ENCODE assay signal across 24 cellular contexts in genomic region chr12:119476951-119477350, GRCh38.
DNase-seq lines count a peak whose midpoint lies in the region; ATAC-seq, FAIRE-seq and TF ChIP-seq lines count a peak whose summit lies in the region.
"Had no signal": no experiment of that assay in that cellular context is flagged by ENCODE, and none has a peak within 500 bp of the region (broad histone marks: within the 10 kb centered on the region; RNA-seq: fewer than 3 reads in every experiment).

No MANE protein-coding gene starts in this region.

- FAIRE-seq in K562 (lab: Jason Lieb, UNC): no peak
- FAIRE-seq: A549, GM12891, GM19239 had no signal

- POLR2A ChIA-PET in HCT116 (lab: Charles Lee): no interaction called here
- POLR2A ChIA-PET in K562 (lab: Yijun Ruan, JAX): interaction anchor here (1.6 kb wide), 1 partner anchor 15 kb away, joined by 3 read pairs; no protein-coding TSS in a partner anchor

- TF ChIP-seq EP300 in K562 (IDR thresholded peaks at IDR 0.05; ENCODE audit: low read length): no peak

- H3K27ac Mint-ChIP-seq in neural crest cell (ENCODE audit: unreplicated experiment): peak overlapping the region; percentile 54
- H3K27ac Mint-ChIP-seq: B cell; CD4-positive, alpha-beta T cell; CD8-positive, alpha-beta T cell had no signal

- no peaks in the 10 kb centered on the region for H3K36me3 Mint-ChIP-seq in neural crest cell (ENCODE audit: low read depth)
- H3K36me3 Mint-ChIP-seq: CD8-positive, alpha-beta T cell had no signal

- in situ Hi-C loops in K562 (cut with MboI): no loop called here

- no peak overlapping the region for H3K27ac ChIP-seq in HCT116 (ENCODE audit: low read depth, low read length)
- H3K27ac ChIP-seq in K562 (ENCODE audit: extremely low read depth, low read depth, low read length): no peak overlapping the region
- H3K27ac ChIP-seq in effector memory CD4-positive, alpha-beta T cell (ENCODE audit: insufficient read depth, low read length, poor library complexity, severe bottlenecking): no peak overlapping the region
- H3K27ac ChIP-seq: 22Rv1; A549; BLaER1 treated with 17β-estradiol and CSF1 and Interleukin-3, amounts not matched to agents 10 nM and 100 nM; C4-2B had no signal

- H3K9ac ChIP-seq in HCT116 (ENCODE audit: low read length): no peak overlapping the region
- H3K9ac ChIP-seq in K562 (ENCODE audit: insufficient read depth in 1 of 2, low read depth in 2 of 2, low read length in 2 of 2): no peak overlapping the region
- H3K9ac ChIP-seq: BLaER1 treated with 17β-estradiol and CSF1 and Interleukin-3, amounts not matched to agents 10 nM and 100 nM had no signal

- H3K4me3 Mint-ChIP-seq in neural crest cell: no peak overlapping the region
- H3K4me3 Mint-ChIP-seq: B cell; CD4-positive, alpha-beta T cell; CD8-positive, alpha-beta T cell had no signal

- 0% methylated on average over 3 of the region's 3 CpGs for WGBS in K562 (ENCODE audit: insufficient coverage, low coverage, missing lambda C conversion rate)

- no peaks in the 10 kb centered on the region for H3K4me1 Mint-ChIP-seq in neural crest cell
- H3K4me1 Mint-ChIP-seq: B cell had no signal

- ATAC-seq in HCT116 (no peak), K562 (no peak)
- ATAC-seq: A549; CD8-positive, alpha-beta T cell had no signal

- RAD21 ChIA-PET in HCT116 (lab: Charles Lee; ENCODE audit: low non-redundant PET in 1 of 2, low total read pairs in 2 of 2, uncharacterized antibody in 2 of 2, unreplicated experiment in 2 of 2): no interaction called here

- H3K79me2 ChIP-seq in HCT116 (ENCODE audit: insufficient read depth, low read length): no peaks in the 10 kb centered on the region
- H3K79me2 ChIP-seq in K562 (ENCODE audit: control insufficient read depth, insufficient read depth, low read length): no peaks in the 10 kb centered on the region

- no peak overlapping the region for H3K4me3 ChIP-seq in HCT116 (replicated peaks in 1 of 2; ENCODE audit: low read depth in 1 of 2, low read length in 2 of 2)
- no peak overlapping the region for H3K4me3 ChIP-seq in K562
- H3K4me3 ChIP-seq in effector memory CD4-positive, alpha-beta T cell (ENCODE audit: insufficient read depth, low read depth, low read length, poor library complexity, severe bottlenecking): no peak overlapping the region
- H3K4me3 ChIP-seq: A549; BLaER1 treated with 17β-estradiol and CSF1 and Interleukin-3, amounts not matched to agents 10 nM and 100 nM had no signal

- no peak overlapping the region for H3K4me2 ChIP-seq in HCT116 (ENCODE audit: low read length)
- no peak overlapping the region for H3K4me2 ChIP-seq in K562 (ENCODE audit: insufficient read depth, low read length)
- H3K4me2 ChIP-seq: A549; BLaER1 treated with 17β-estradiol and CSF1 and Interleukin-3, amounts not matched to agents 10 nM and 100 nM had no signal

- no peak for TF ChIP-seq CTCF in HCT116 (IDR thresholded peaks at IDR 0.05 in 2 of 3, conservative IDR thresholded peaks at IDR 0.05 in 1 of 3; ENCODE audit: borderline replicate concordance in 1 of 3, insufficient read depth in 1 of 3, low read depth in 2 of 3, low read length in 2 of 3)
- TF ChIP-seq CTCF in K562 (IDR thresholded peaks at IDR 0.05 in 2 of 3, conservative IDR thresholded peaks at IDR 0.05 in 1 of 3; ENCODE audit: insufficient read depth in 2 of 3, low read depth in 1 of 3, low read length in 3 of 3): no peak
- no peak for TF ChIP-seq CTCF in neural crest cell (conservative IDR thresholded peaks at IDR 0.05)

- H3K36me3 ChIP-seq in HCT116 (ENCODE audit: control insufficient read depth in 1 of 2, insufficient read depth in 2 of 2, low read length in 2 of 2) (no peaks in the 10 kb centered on the region), K562 (ENCODE audit: control insufficient read depth, insufficient read depth, low read length) (no peaks in the 10 kb centered on the region)
- H3K36me3 ChIP-seq in effector memory CD4-positive, alpha-beta T cell (ENCODE audit: control insufficient read depth, insufficient read depth, low read length): no peaks in the 10 kb centered on the region
- H3K36me3 ChIP-seq: BLaER1 treated with 17β-estradiol and CSF1 and Interleukin-3, amounts not matched to agents 10 nM and 100 nM had no signal

- H3K9me3 Mint-ChIP-seq in neural crest cell: no peaks in the 10 kb centered on the region
- H3K9me3 Mint-ChIP-seq: CD4-positive, alpha-beta T cell had no signal

- H3K4me1 ChIP-seq in HCT116 (ENCODE audit: control insufficient read depth in 1 of 2, insufficient read depth in 2 of 2, low read length in 2 of 2) (no peaks in the 10 kb centered on the region), K562 (replicated peaks in 1 of 2; ENCODE audit: control insufficient read depth in 2 of 2, insufficient read depth in 2 of 2, low read length in 2 of 2) (no peaks in the 10 kb centered on the region)
- no peaks in the 10 kb centered on the region for H3K4me1 ChIP-seq in effector memory CD4-positive, alpha-beta T cell (ENCODE audit: control insufficient read depth, insufficient read depth, low read length, poor library complexity, severe bottlenecking)
- H3K4me1 ChIP-seq: A549; BLaER1 treated with 17β-estradiol and CSF1 and Interleukin-3, amounts not matched to agents 10 nM and 100 nM had no signal

- TF ChIP-seq POLR2A in HCT116 (IDR thresholded peaks at IDR 0.05; ENCODE audit: borderline replicate concordance, extremely low read depth, insufficient read depth, insufficient read length) (no peak), K562 (conservative IDR thresholded peaks at IDR 0.05) (no peak)

- H2AFZ ChIP-seq in HCT116 (ENCODE audit: low read depth, low read length, poor library complexity, severe bottlenecking): no peak overlapping the region
- no peak overlapping the region for H2AFZ ChIP-seq in K562 (ENCODE audit: low read depth, low read length)

- no peaks in the 10 kb centered on the region for H3K9me2 ChIP-seq in HCT116 (ENCODE audit: insufficient read depth)

- no TSS peak for BruUV-seq in HCT116 (replicated peaks; lab: Mats Ljungman, UMichigan)
- no TSS peak for BruUV-seq in K562 (replicated peaks; lab: Mats Ljungman, UMichigan)

- TF ChIP-seq RAD21 in HCT116 (IDR thresholded peaks at IDR 0.05; ENCODE audit: low read depth): no peak
- no peak for TF ChIP-seq RAD21 in K562 (CRISPR knock-in tag; conservative IDR thresholded peaks at IDR 0.05 in 1 of 2, IDR thresholded peaks at IDR 0.05 in 1 of 2)

- H3K9me1 ChIP-seq in K562 (ENCODE audit: control insufficient read depth, insufficient read depth, low read length): no peaks in the 10 kb centered on the region

- H3K27me3 Mint-ChIP-seq in neural crest cell (ENCODE audit: low read depth): peaks cover 29% of the 10 kb centered on the region

- H3K27me3 ChIP-seq in HCT116 (ENCODE audit: insufficient read depth, low read length) (peaks cover 19% of the 10 kb centered on the region; the same call in 1 of the 2 replicates), K562 (ENCODE audit: control insufficient read depth in 2 of 2, insufficient read depth in 2 of 2, low read length in 2 of 2) (no peaks in the 10 kb centered on the region)
- H3K27me3 ChIP-seq in effector memory CD4-positive, alpha-beta T cell (replicated peaks; ENCODE audit: control insufficient read depth, insufficient read depth, low read length, poor library complexity, severe bottlenecking): no peaks in the 10 kb centered on the region
- H3K27me3 ChIP-seq: BLaER1 treated with 17β-estradiol and CSF1 and Interleukin-3, amounts not matched to agents 10 nM and 100 nM had no signal

- peak; percentile 9 for DNase-seq in DMS53 (lab: John Stamatoyannopoulos, UW)
- DNase-seq in DMS53 treated with DMSO at 0.1 percent for 48 hours (lab: John Stamatoyannopoulos, UW; ENCODE audit: unreplicated experiment): no peak
- no peak for DNase-seq in HCT116 (ENCODE audit: low read depth, low spot score)
- DNase-seq in K562 (ENCODE audit: extremely low read depth in 1 of 4, low spot score in 3 of 4): no peak
- DNase-seq in neural crest cell (ENCODE audit: low read depth, low spot score): no peak
- DNase-seq in COLO668 (lab: John Stamatoyannopoulos, UW; ENCODE audit: unreplicated experiment): no peak
- DNase-seq in effector memory CD4-positive, alpha-beta T cell: no peak
- DNase-seq: AML-193; CD4-positive, alpha-beta T cell; CD8-positive, alpha-beta T cell; COR-L47; DMS 273 treated with DMSO at 0.1 percent for 48 hours; DMS153; DMS79; DND-41; EL; GDM1 had no signal

- intact Hi-C loops in HCT116 (cut with micrococcal nuclease) (no loop called here), K562 (cut with micrococcal nuclease) (no loop called here)

- H3K9me3 ChIP-seq in HCT116 (ENCODE audit: control insufficient read depth in 1 of 2, insufficient read depth in 1 of 2, low read depth in 1 of 2, low read length in 2 of 2) (no peaks in the 10 kb centered on the region), K562 (replicated peaks; ENCODE audit: control insufficient read depth, insufficient read depth, low read depth, low read length) (no peaks in the 10 kb centered on the region)
- no peaks in the 10 kb centered on the region for H3K9me3 ChIP-seq in effector memory CD4-positive, alpha-beta T cell (ENCODE audit: control insufficient read depth, low read length)

- H4K20me1 ChIP-seq in HCT116 (ENCODE audit: insufficient read depth) (no peaks in the 10 kb centered on the region), K562 (replicated peaks; ENCODE audit: control insufficient read depth, insufficient read depth, low read length) (no peaks in the 10 kb centered on the region)
- H4K20me1 ChIP-seq: BLaER1 treated with 17β-estradiol and CSF1 and Interleukin-3, amounts not matched to agents 10 nM and 100 nM had no signal

- CTCF ChIA-PET in HCT116 (lab: Charles Lee): no interaction called here
- CTCF ChIA-PET in K562 (lab: Yijun Ruan, JAX; ENCODE audit: low intra/inter-chr PET ratio): no interaction called here

TF ChIP-seq in HCT116, 20 proteins besides CTCF, POLR2A, EP300 and RAD21:
- TF ChIP-seq YY1 (IDR thresholded peaks at IDR 0.05; ENCODE audit: extremely low read depth, insufficient replicate concordance, low read depth, low read length): peak; percentile 55
- TF ChIP-seq ZFX (IDR thresholded peaks at IDR 0.05): no peak
- no peak for TF ChIP-seq CEBPB (IDR thresholded peaks at IDR 0.05; ENCODE audit: low read depth)
TF ChIP-seq in HCT116: peak in this region for 1.

TF ChIP-seq in K562, 482 proteins besides CTCF, POLR2A, EP300 and RAD21 (continues in another document):
- TF ChIP-seq ZNF239 (CRISPR knock-in tag; IDR thresholded peaks at IDR 0.05): no peak
- TF ChIP-seq TFE3 (CRISPR knock-in tag; IDR thresholded peaks at IDR 0.05): 0 out of 2 replicates have a peak, but pooled peaks have one; percentile 5
